ENCODE assay signal across 14 cellular contexts in genomic region chr9:86321373-86321772, GRCh38.
DNase-seq lines count a peak whose midpoint lies in the region; TF ChIP-seq lines count a peak whose summit lies in the region.
"Had no signal": no experiment of that assay in that cellular context is flagged by ENCODE, and none has a peak within 500 bp of the region (broad histone marks: within the 10 kb centered on the region; RNA-seq: fewer than 3 reads in every experiment).

No MANE protein-coding gene starts in this region.

- no peak overlapping the region for H3K4me3 ChIP-seq in AG04449 (ENCODE audit: low read depth, low read length)
- H3K4me3 ChIP-seq: BLaER1, upper lobe of right lung had no signal

- POLR2A ChIA-PET in AG04449 (lab: Yijun Ruan, JAX): interaction anchor here (0.7 to 1.0 kb wide), 4 partner anchors 13 to 84 kb away, joined by 3 to 4 read pairs (median 4); partner anchors contain the start of genes ISCA1 and TUT7

- peak; percentile 98 for DNase-seq in AG04449 (ENCODE audit: low read depth, low spot score)
- DNase-seq in HS-27A (ENCODE audit: low read depth): peak; percentile 95
- DNase-seq in astrocyte of the hippocampus (ENCODE audit: low read depth, low spot score): peak; percentile 82
- DNase-seq in kidney glomerular epithelial cell (lab: John Stamatoyannopoulos, UW): peak; percentile 16
- no peak for DNase-seq in DMS79 (lab: John Stamatoyannopoulos, UW)
- no peak for DNase-seq in stimulated activated CD4-positive, alpha-beta T cell treated with anti-CD3 and anti-CD28 coated beads, Interleukin-2, amount 100 ng/mL, for 24 hours
- no peak for DNase-seq in UCSD-AML1 (lab: John Stamatoyannopoulos, UW; ENCODE audit: unreplicated experiment)
- no peak for DNase-seq in cerebellar cortex (ENCODE audit: low spot score)
- DNase-seq: NCI-H187, NCI-H69, nucleus accumbens, SIG-M5, upper lobe of right lung had no signal

- CTCF ChIA-PET in AG04449 (lab: Yijun Ruan, JAX): interaction anchor here (1.0 to 1.3 kb wide), 2 partner anchors 17 to 99 kb away, joined by 3 read pairs; no protein-coding TSS in a partner anchor

- TF ChIP-seq CTCF in AG04449 (IDR thresholded peaks at IDR 0.05; ENCODE audit: insufficient read depth, low read length, missing control alignments): no peak

Comparison
In these comparisons a context has a peak if more than half of its experiments do, and no peak if none do; other contexts are left out.
1. DNase-seq: peak in AG04449 (single experiment), HS-27A (single experiment), astrocyte of the hippocampus (single experiment) and kidney glomerular epithelial cell (single experiment); none in DMS79 (single experiment), stimulated activated CD4-positive, alpha-beta T cell treated with anti-CD3 and anti-CD28 coated beads, Interleukin-2, amount 100 ng/mL, for 24 hours (0 of 2), UCSD-AML1 (single experiment) and cerebellar cortex (single experiment).